7 cellular contexts compared by ENCODE assay signal in the genomic region with DNA sequence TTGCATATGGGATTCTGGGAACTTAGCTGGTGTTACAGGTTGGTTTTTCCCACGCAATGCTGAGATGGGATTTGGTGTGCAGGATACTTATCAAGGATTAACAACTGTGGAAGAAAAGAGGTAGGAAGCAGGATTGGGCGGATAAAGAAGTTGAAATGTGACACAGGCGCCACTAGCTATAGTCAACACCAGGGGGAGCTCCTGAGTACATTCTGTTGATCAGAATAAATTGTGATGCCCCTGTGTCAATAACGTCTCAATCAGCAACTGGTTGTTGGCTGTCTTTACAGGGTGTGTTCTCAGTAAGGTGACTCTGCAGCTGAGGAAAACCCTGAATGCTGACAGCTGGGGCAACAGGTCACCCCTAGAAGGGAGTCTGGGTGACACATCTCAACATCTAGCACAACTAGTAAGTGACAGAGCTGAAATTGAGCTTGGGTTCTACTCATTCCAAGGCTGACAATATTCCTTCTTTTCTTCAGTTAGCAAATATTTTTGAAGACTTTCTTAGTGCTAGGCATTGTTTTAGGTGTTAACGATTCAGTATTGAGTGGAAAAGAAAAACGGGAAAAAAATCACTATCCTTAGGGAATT.
DNase-seq lines count a peak whose midpoint lies in the region; ATAC-seq and TF ChIP-seq lines count a peak whose summit lies in the region.

No MANE protein-coding gene starts in this region.

- H3K27ac ChIP-seq in DOHH2 (ENCODE audit: low read depth, low read length) (no peak overlapping the region), smooth muscle cell (ENCODE audit: low read depth) (no peak overlapping the region)

- ATAC-seq in GM21526 (IDR thresholded peaks at IDR 0.05; ENCODE audit: low FRiP score, unreplicated experiment) = peak; percentile 81
- ATAC-seq in GM18870 (IDR thresholded peaks at IDR 0.05; ENCODE audit: unreplicated experiment) = no peak

- H4K20me1 ChIP-seq in DOHH2 (ENCODE audit: control insufficient read depth, insufficient read depth, low read depth, low read length) (no peaks in the 10 kb centered on the region), smooth muscle cell (ENCODE audit: low read depth) (no peaks in the 10 kb centered on the region)

- no peak overlapping the region for H2AFZ ChIP-seq in smooth muscle cell (ENCODE audit: low read depth)

- H3F3A ChIP-seq in DOHH2 (ENCODE audit: control insufficient read depth, insufficient read depth) (no peaks in the 10 kb centered on the region), smooth muscle cell (ENCODE audit: low read depth) (no peaks in the 10 kb centered on the region)

- TF ChIP-seq CTCF in DOHH2 (IDR thresholded peaks at IDR 0.05; ENCODE audit: low read depth, low read length, poor library complexity, severe bottlenecking) (peak; percentile 81), smooth muscle cell (IDR thresholded peaks at IDR 0.05; ENCODE audit: borderline replicate concordance, insufficient read depth, poor library complexity, severe bottlenecking) (peak; percentile 61)

- H3K27me3 ChIP-seq in DOHH2 (ENCODE audit: control insufficient read depth, low read length) = no peaks in the 10 kb centered on the region
- no peaks in the 10 kb centered on the region for H3K27me3 ChIP-seq in NT2/D1 (ENCODE audit: insufficient read depth, insufficient read length)
- no peaks in the 10 kb centered on the region for H3K27me3 ChIP-seq in smooth muscle cell (ENCODE audit: low read depth)

- H3K9ac ChIP-seq in NT2/D1 (ENCODE audit: insufficient read length, low read depth) = no peak overlapping the region
- H3K9ac ChIP-seq in smooth muscle cell (ENCODE audit: low read depth) = no peak overlapping the region

- peak; percentile 54 for DNase-seq in NT2/D1 (ENCODE audit: low read depth, low spot score)
- DNase-seq in erythroblast (lab: John Stamatoyannopoulos, UW) = peak; percentile 22 to 53
- no peak for DNase-seq in smooth muscle cell (lab: John Stamatoyannopoulos, UW; ENCODE audit: unreplicated experiment)
- DNase-seq in activated T-cell treated with anti-CD3 and anti-CD28 coated beads, Interleukin-2, amount 50 U/mL, for 1 hour = no peak

- H3K9me2 ChIP-seq in DOHH2 (replicated peaks; ENCODE audit: control insufficient read depth, low read length) = no peaks in the 10 kb centered on the region

- no peak overlapping the region for H3K4me2 ChIP-seq in DOHH2 (ENCODE audit: low read length)
- H3K4me2 ChIP-seq in smooth muscle cell = no peak overlapping the region

- TF ChIP-seq POLR2A in erythroblast (IDR thresholded peaks at IDR 0.05; ENCODE audit: low read length) = no peak

- H3K79me2 ChIP-seq in DOHH2 (ENCODE audit: control insufficient read depth, low read length) (no peaks in the 10 kb centered on the region), smooth muscle cell (ENCODE audit: low read depth) (no peaks in the 10 kb centered on the region)

- no peaks in the 10 kb centered on the region for H3K36me3 ChIP-seq in DOHH2 (ENCODE audit: control insufficient read depth, low read length)
- H3K36me3 ChIP-seq in NT2/D1 (ENCODE audit: insufficient read depth, insufficient read length, low read length) = no peaks in the 10 kb centered on the region
- H3K36me3 ChIP-seq in smooth muscle cell (ENCODE audit: low read depth) = no peaks in the 10 kb centered on the region

- H3K4me1 ChIP-seq in DOHH2 (ENCODE audit: control insufficient read depth, low read length) (no peaks in the 10 kb centered on the region), NT2/D1 (ENCODE audit: insufficient read depth, insufficient read length) (no peaks in the 10 kb centered on the region), smooth muscle cell (ENCODE audit: low read depth) (no peaks in the 10 kb centered on the region)

- peaks cover 16% of the 10 kb centered on the region for H3K9me3 ChIP-seq in DOHH2 (ENCODE audit: control insufficient read depth, insufficient read depth, low read length)
- peaks cover 38% of the 10 kb centered on the region for H3K9me3 ChIP-seq in NT2/D1 (ENCODE audit: insufficient read depth, low read length)
- no peaks in the 10 kb centered on the region for H3K9me3 ChIP-seq in smooth muscle cell (replicated peaks; ENCODE audit: low read depth)

- no peak overlapping the region for H3K4me3 ChIP-seq in DOHH2 (ENCODE audit: low read length)
- no peak overlapping the region for H3K4me3 ChIP-seq in NT2/D1 (ENCODE audit: insufficient read length, low read depth)
- H3K4me3 ChIP-seq in smooth muscle cell = no peak overlapping the region

- WGBS in smooth muscle cell (ENCODE audit: low lambda C conversion rate) = 81% methylated on average over 6 of the region's 6 CpGs

Comparison
In these comparisons a context has a peak if more than half of its experiments do, and no peak if none do; other contexts are left out.
1. DNase-seq: peak in NT2/D1 (single experiment) and erythroblast (2 of 2); none in smooth muscle cell (single experiment) and activated T-cell treated with anti-CD3 and anti-CD28 coated beads, Interleukin-2, amount 50 U/mL, for 1 hour (single experiment).